Comparison of ENCODE assay signal across 10 cellular contexts in the genomic region with DNA sequence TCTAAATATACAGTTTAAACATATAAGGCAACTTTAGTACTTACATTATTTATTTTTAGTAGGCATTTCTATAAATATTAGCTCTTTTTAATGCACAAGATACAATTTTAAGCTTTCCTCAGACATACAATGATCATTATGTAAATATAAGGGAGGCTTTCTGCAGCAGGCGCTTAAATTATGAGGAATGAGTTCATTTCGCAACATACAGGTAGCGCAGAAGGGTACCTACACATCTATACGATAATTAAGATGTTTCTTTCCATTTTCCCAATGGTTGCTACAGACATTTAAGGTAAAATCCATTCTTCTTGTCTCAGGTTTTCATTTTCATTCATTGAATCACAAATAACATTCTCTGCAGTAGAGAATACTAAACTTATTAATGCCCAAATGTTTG.
DNase-seq lines count a peak whose midpoint lies in the region; ATAC-seq and TF ChIP-seq lines count a peak whose summit lies in the region.
"Had no signal": no experiment of that assay in that cellular context is flagged by ENCODE, and none has a peak within 500 bp of the region (broad histone marks: within the 10 kb centered on the region; RNA-seq: fewer than 3 reads in every experiment).

No MANE protein-coding gene starts in this region.

- H3K4me1 Mint-ChIP-seq in T-helper 2 cell treated with Interferon-gamma antibody and Interleukin-4, amounts not matched to agents 5 μg/mL and 100 μg/mL, for 36 hours (ENCODE audit: low read depth), result peaks cover 22% of the 10 kb centered on the region
- H3K4me1 Mint-ChIP-seq in stimulated activated effector memory CD8-positive, alpha-beta T cell treated with anti-CD3 and anti-CD28 coated beads, Interleukin-12 subunit alpha, Interleukin-12 subunit beta, amount 100 ng/mL, for 72 hours, result peaks cover 34% of the 10 kb centered on the region

- H3K4me3 Mint-ChIP-seq in T-helper 2 cell treated with Interferon-gamma antibody and Interleukin-4, amounts not matched to agents 5 μg/mL and 100 μg/mL, for 36 hours, result peak overlapping the region; percentile 98
- peak overlapping the region; percentile 80 for H3K4me3 Mint-ChIP-seq in stimulated activated effector memory CD8-positive, alpha-beta T cell treated with anti-CD3 and anti-CD28 coated beads, Interleukin-12 subunit alpha, Interleukin-12 subunit beta, amount 100 ng/mL, for 72 hours

- no peak for ATAC-seq in stimulated activated effector memory CD8-positive, alpha-beta T cell treated with anti-CD3 and anti-CD28 coated beads, Interleukin-12 subunit alpha, Interleukin-12 subunit beta, amount 100 ng/mL, for 72 hours

- peak overlapping the region; percentile 100 for H3K27ac Mint-ChIP-seq in T-helper 2 cell treated with Interferon-gamma antibody and Interleukin-4, amounts not matched to agents 5 μg/mL and 100 μg/mL, for 36 hours
- H3K27ac Mint-ChIP-seq in stimulated activated effector memory CD8-positive, alpha-beta T cell treated with anti-CD3 and anti-CD28 coated beads, Interleukin-12 subunit alpha, Interleukin-12 subunit beta, amount 100 ng/mL, for 72 hours, result peak overlapping the region; percentile 98

- H3K9me3 Mint-ChIP-seq in T-helper 2 cell treated with Interferon-gamma antibody and Interleukin-4, amounts not matched to agents 5 μg/mL and 100 μg/mL, for 36 hours, result no peaks in the 10 kb centered on the region
- H3K9me3 Mint-ChIP-seq in stimulated activated effector memory CD8-positive, alpha-beta T cell treated with anti-CD3 and anti-CD28 coated beads, Interleukin-12 subunit alpha, Interleukin-12 subunit beta, amount 100 ng/mL, for 72 hours, result no peaks in the 10 kb centered on the region

- TF ChIP-seq CTCF in WI38 (IDR thresholded peaks at IDR 0.05; ENCODE audit: low read depth, low read length) (no peak), foreskin fibroblast (IDR thresholded peaks at IDR 0.05; ENCODE audit: low read depth, low read length) (no peak)

- DNase-seq in T-helper 2 cell treated with Interferon-gamma antibody and Interleukin-4, amounts not matched to agents 5 μg/mL and 100 μg/mL, for 36 hours (ENCODE audit: low spot score), result no peak
- DNase-seq in T-helper 2 cell (no peak), foreskin fibroblast (no peak), SKM-1 treated with dmso at 0.1 percent for 144 hours (lab: John Stamatoyannopoulos, UW; ENCODE audit: unreplicated experiment) (no peak), T1000 (lab: John Stamatoyannopoulos, UW) (no peak), NCI-H128 (lab: John Stamatoyannopoulos, UW; ENCODE audit: unreplicated experiment) (no peak)
- DNase-seq in stimulated activated effector memory CD8-positive, alpha-beta T cell treated with anti-CD3 and anti-CD28 coated beads, Interleukin-12 subunit alpha, Interleukin-12 subunit beta, amount 100 ng/mL, for 72 hours (ENCODE audit: low spot score in 2 of 2), result no peak
- DNase-seq: activated CD4-positive, CD25-positive, alpha-beta regulatory T cell treated with anti-CD3 and anti-CD28 coated beads, Interleukin-2, amount 50 U/mL, for 72 hours; KG1 had no signal

- H3K27me3 Mint-ChIP-seq in T-helper 2 cell treated with Interferon-gamma antibody and Interleukin-4, amounts not matched to agents 5 μg/mL and 100 μg/mL, for 36 hours (ENCODE audit: low read depth), result no peaks in the 10 kb centered on the region

- peaks cover 5% of the 10 kb centered on the region for H3K36me3 Mint-ChIP-seq in T-helper 2 cell treated with Interferon-gamma antibody and Interleukin-4, amounts not matched to agents 5 μg/mL and 100 μg/mL, for 36 hours (ENCODE audit: low read depth)
- H3K36me3 Mint-ChIP-seq in stimulated activated effector memory CD8-positive, alpha-beta T cell treated with anti-CD3 and anti-CD28 coated beads, Interleukin-12 subunit alpha, Interleukin-12 subunit beta, amount 100 ng/mL, for 72 hours, result peaks cover 24% of the 10 kb centered on the region

- peak overlapping the region; percentile 20 for H3K4me3 ChIP-seq in WI38 (ENCODE audit: low read depth, low read length)
- peak overlapping the region; percentile 30 to 92 for H3K4me3 ChIP-seq in foreskin fibroblast (ENCODE audit: low read depth in 1 of 2, low read length in 2 of 2)
